12 cellular contexts compared by ENCODE assay signal in genomic region chr1:228110536-228110935, GRCh38. TPM values are rescaled to one million over a fixed set of nuclear protein-coding genes. Genes with fewer than 3 reads are reported as not detected.
A peak's percentile ranks its signal among the peaks of the same experiment; 100 is the strongest.
DNase-seq lines count a peak whose midpoint lies in the region; ATAC-seq and TF ChIP-seq lines count a peak whose summit lies in the region.
"Had no signal": no experiment of that assay in that cellular context is flagged by ENCODE, and none has a peak within 500 bp of the region (broad histone marks: within the 10 kb centered on the region; RNA-seq: fewer than 3 reads in every experiment).

No MANE protein-coding gene starts in this region.

- H3K9ac ChIP-seq in mucosa of stomach (ENCODE audit: low read length): peak overlapping the region; percentile 99

- 90 to 92% methylated on average over 7 of the region's 7 CpGs for WGBS in upper lobe of left lung, 2 donors
- WGBS in thyroid gland, 2 donors: 96 to 99% methylated on average over 7 of the region's 7 CpGs

- TF ChIP-seq CTCF in right atrium auricular region (IDR thresholded peaks at IDR 0.05) (no peak), ascending aorta (IDR thresholded peaks at IDR 0.05) (no peak), upper lobe of left lung (IDR thresholded peaks at IDR 0.05) (no peak), GM13976 (IDR thresholded peaks at IDR 0.05; ENCODE audit: borderline replicate concordance, control extremely low read depth, extremely low read depth, insufficient read depth, missing control alignments) (no peak), thyroid gland (IDR thresholded peaks at IDR 0.05) (no peak)

- no peak for TF ChIP-seq EP300 in upper lobe of left lung (IDR thresholded peaks at IDR 0.05)

- intact Hi-C loops in Right ventricle myocardium superior (cut with DNase I): no loop called here
- intact Hi-C loops in ascending aorta (cut with DNase I): no loop called here
- intact Hi-C loops in thyroid gland (cut with DNase I): no loop called here

- DNase-seq in right atrium auricular region (ENCODE audit: low spot score): no peak
- DNase-seq in Right ventricle myocardium superior: no peak
- peak in 1 of 2 donors; percentile 57 for DNase-seq in ascending aorta (ENCODE audit: low spot score in 2 of 2)
- no peak for DNase-seq in upper lobe of left lung
- no peak for DNase-seq in GM13976 (ENCODE audit: low spot score)
- DNase-seq in thyroid gland: no peak
- no peak for DNase-seq in HAP-1 (ENCODE audit: low spot score in 2 of 2)
- DNase-seq: foreskin keratinocyte, GF-D8, NCI-H510A had no signal

- peaks cover 14% of the 10 kb centered on the region for H3K36me3 ChIP-seq in right atrium auricular region
- H3K36me3 ChIP-seq in ascending aorta: peaks cover 8 to 16% of the 10 kb centered on the region in 2 donors
- peaks cover 10% of the 10 kb centered on the region for H3K36me3 ChIP-seq in mucosa of stomach (ENCODE audit: control insufficient read depth, insufficient read depth, low read length)
- H3K36me3 ChIP-seq in upper lobe of left lung: peaks cover 0 to 24% (median 13%) of the 10 kb centered on the region in 4 donors
- peaks cover 0 to 5% of the 10 kb centered on the region in 2 donors for H3K36me3 ChIP-seq in thyroid gland
- H3K36me3 ChIP-seq in HAP-1 (replicated peaks): peaks cover 13% of the 10 kb centered on the region

- H3K4me3 ChIP-seq in right atrium auricular region: no peak overlapping the region
- H3K4me3 ChIP-seq in ascending aorta: peak overlapping the region; percentile 77 to 97
- no peak overlapping the region for H3K4me3 ChIP-seq in mucosa of stomach (ENCODE audit: low read length)
- peak overlapping the region in 3 of 4 donors; percentile 68 to 81 (median 78) for H3K4me3 ChIP-seq in upper lobe of left lung
- H3K4me3 ChIP-seq in thyroid gland (replicated peaks in 1 of 3): peak overlapping the region in 1 of 3 donors; percentile 66
- H3K4me3 ChIP-seq in HAP-1: no peak overlapping the region

- H3K9me3 ChIP-seq in right atrium auricular region: no peaks in the 10 kb centered on the region
- no peaks in the 10 kb centered on the region for H3K9me3 ChIP-seq in ascending aorta
- H3K9me3 ChIP-seq in mucosa of stomach (ENCODE audit: control insufficient read depth, low read length): no peaks in the 10 kb centered on the region
- H3K9me3 ChIP-seq in upper lobe of left lung: no peaks in the 10 kb centered on the region
- H3K9me3 ChIP-seq in thyroid gland: no peaks in the 10 kb centered on the region
- no peaks in the 10 kb centered on the region for H3K9me3 ChIP-seq in HAP-1

- H3K27me3 ChIP-seq in right atrium auricular region (no peaks in the 10 kb centered on the region), ascending aorta (no peaks in the 10 kb centered on the region), mucosa of stomach (ENCODE audit: control insufficient read depth, insufficient read depth, low read length) (no peaks in the 10 kb centered on the region), upper lobe of left lung (no peaks in the 10 kb centered on the region), thyroid gland (no peaks in the 10 kb centered on the region), HAP-1 (ENCODE audit: low read depth) (no peaks in the 10 kb centered on the region)
- H3K27me3 ChIP-seq: cardiac muscle cell, foreskin keratinocyte had no signal

- TF ChIP-seq POLR2A in upper lobe of left lung (IDR thresholded peaks at IDR 0.05) (no peak), thyroid gland (IDR thresholded peaks at IDR 0.05) (no peak)

- H3K27ac ChIP-seq in right atrium auricular region (peak overlapping the region; percentile 91 to 96), ascending aorta (peak overlapping the region in 1 of 2 donors; percentile 88), upper lobe of left lung (peak overlapping the region; percentile 87 to 100 (median 92)), thyroid gland (no peak overlapping the region)
- H3K27ac ChIP-seq: cardiac muscle cell had no signal

- no peak for ATAC-seq in Right ventricle myocardium superior (ENCODE audit: poor library complexity)
- ATAC-seq in upper lobe of left lung (ENCODE audit: low FRiP score in 2 of 2): no peak

- in situ Hi-C loops in GM13976 (cut with MboI; ENCODE audit: low sequenced_read_pairs, unreplicated experiment) (no loop called here), HAP-1 (cut with MboI; ENCODE audit: low sequenced_read_pairs) (no loop called here)

- H3K4me1 ChIP-seq in right atrium auricular region (peaks cover 0 to 20% of the 10 kb centered on the region in 2 donors), ascending aorta (peaks cover 14 to 18% of the 10 kb centered on the region in 2 donors), mucosa of stomach (ENCODE audit: control insufficient read depth, insufficient read depth, low read length) (peaks cover 25% of the 10 kb centered on the region), upper lobe of left lung (peaks cover 19 to 28% (median 19%) of the 10 kb centered on the region in 4 donors), thyroid gland (peaks cover 15 to 16% of the 10 kb centered on the region in 2 donors), HAP-1 (peaks cover 2% of the 10 kb centered on the region; the same call in 1 of the 2 replicates)
- H3K4me1 ChIP-seq: foreskin keratinocyte had no signal

RNA-seq across cellular contexts. Expression of gene MRPL55, which starts 1.4 kb away (rescaled TPM):
- total RNA-seq in right atrium auricular region (10 to 100 TPM; 76.6 to 81.2 TPM), Right ventricle myocardium superior (65.6 TPM), ascending aorta (23.6 TPM), upper lobe of left lung (100 to 1,000 TPM in 1 of 6 donors, 10 to 100 TPM in 5; 42.4 to 161 (median 60.1) TPM), thyroid gland (100 to 1,000 TPM in 1 of 4 donors, 10 to 100 TPM in 3; 23.5 to 125 (median 87.5) TPM)

RNA-seq across cellular contexts. Expression of gene C1orf35, which starts 7.4 kb away (rescaled TPM):
- total RNA-seq in right atrium auricular region (1 to 10 TPM; 4.5 to 4.9 TPM), Right ventricle myocardium superior (7.3 TPM), ascending aorta (2.4 TPM), upper lobe of left lung (10 to 100 TPM; 12.8 to 34.6 (median 17.8) TPM), thyroid gland (10 to 100 TPM in 3 of 4 donors, 1 to 10 TPM in 1; 8.3 to 26.5 (median 13.6) TPM)

RNA-seq across cellular contexts. Expression of gene ARF1, which starts 28.0 kb away (rescaled TPM):
- total RNA-seq in right atrium auricular region: 100 to 1,000 TPM; 375 to 422 TPM
- 251 TPM for total RNA-seq in Right ventricle myocardium superior
- total RNA-seq in ascending aorta: 447 TPM
- total RNA-seq in upper lobe of left lung: 100 to 1,000 TPM; 157 to 487 (median 374) TPM
- 100 to 1,000 TPM; 378 to 457 (median 410) TPM for total RNA-seq in thyroid gland

RNA-seq across cellular contexts. Expression of gene GUK1, which starts 29.5 kb away (rescaled TPM):
- 100 to 1,000 TPM; 179 to 277 TPM for total RNA-seq in right atrium auricular region
- total RNA-seq in Right ventricle myocardium superior: 143 TPM
- total RNA-seq in ascending aorta: 979 TPM
- total RNA-seq in upper lobe of left lung: 100 to 1,000 TPM; 198 to 385 (median 269) TPM
- total RNA-seq in thyroid gland: 100 to 1,000 TPM; 157 to 385 (median 283) TPM

RNA-seq across cellular contexts. Expression of gene GJC2, which starts 39.2 kb away (rescaled TPM):
- total RNA-seq in right atrium auricular region (1 to 10 TPM in 1 of 2 donors, under 1 TPM in 1; 0.93 to 2.3 TPM), Right ventricle myocardium superior (1.6 TPM), ascending aorta (5.4 TPM), upper lobe of left lung (1 to 10 TPM; 1.4 to 8.7 (median 2.0) TPM), thyroid gland (10 to 100 TPM in 1 of 4 donors, 1 to 10 TPM in 3; 2.1 to 14.0 (median 3.8) TPM)

Comparison
In these comparisons a context has a peak if more than half of its experiments do, and no peak if none do; other contexts are left out.
1. H3K27ac ChIP-seq: peak in right atrium auricular region (2 of 2) and upper lobe of left lung (4 of 4); none in thyroid gland (0 of 3).
2. H3K4me3 ChIP-seq: peak in ascending aorta (2 of 2) and upper lobe of left lung (3 of 4); none in right atrium auricular region (0 of 2), mucosa of stomach (single experiment) and HAP-1 (single experiment).